Comparison of ENCODE assay signal across 1 cellular context in the genomic region with DNA sequence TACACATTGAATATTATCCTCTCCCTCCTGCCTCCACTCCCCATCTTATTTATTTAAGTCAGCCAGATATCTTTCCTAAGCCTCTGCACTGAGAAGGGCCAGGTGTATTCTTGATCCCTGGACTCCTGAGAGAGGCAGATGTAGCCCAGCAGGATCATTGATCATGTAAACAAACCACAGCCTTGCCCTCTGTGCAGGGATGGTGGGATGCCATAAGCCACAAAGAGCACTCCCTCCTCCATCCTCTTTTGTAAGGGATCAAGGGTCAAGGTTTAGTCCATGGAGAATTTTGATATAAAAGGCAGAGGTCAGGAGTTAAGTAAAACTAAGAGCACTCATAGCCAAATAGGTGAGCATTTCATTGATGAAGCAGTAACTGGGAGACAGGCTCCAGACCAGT.
TF ChIP-seq lines count a peak whose summit lies in the region.

No MANE protein-coding gene starts in this region.

TF ChIP-seq in HepG2, 621 proteins besides CTCF, POLR2A, EP300 and RAD21 (continued from another document and continues in another):
- TF ChIP-seq SP4 (CRISPR knock-in tag; IDR thresholded peaks at IDR 0.05) (0 out of 2 replicates have a peak, but pooled peaks have one; percentile 22), KDM6A (CRISPR knock-in tag; IDR thresholded peaks at IDR 0.05; ENCODE audit: low read depth) (peak; percentile 52; the same call in 1 of the 2 replicates), ZBTB42 (CRISPR knock-in tag; IDR thresholded peaks at IDR 0.05) (0 out of 2 replicates have a peak, but pooled peaks have one; percentile 42), ZNF543 (CRISPR knock-in tag; IDR thresholded peaks at IDR 0.05) (peak; percentile 49; the same call in 1 of the 2 replicates), TEAD3 (CRISPR knock-in tag; optimal IDR thresholded peaks at IDR 0.05; ENCODE audit: borderline replicate concordance) (peak; percentile 70), RFX5 (IDR thresholded peaks at IDR 0.05; ENCODE audit: low read depth, low read length) (no peak), ERF (CRISPR knock-in tag; IDR thresholded peaks at IDR 0.05) (0 out of 2 replicates have a peak, but pooled peaks have one; percentile 49), GATAD1 (CRISPR knock-in tag; IDR thresholded peaks at IDR 0.05) (peak; percentile 36; the same call in 1 of the 2 replicates), PHF21A (CRISPR knock-in tag; IDR thresholded peaks at IDR 0.05) (peak; percentile 61), MEF2D (CRISPR knock-in tag; IDR thresholded peaks at IDR 0.05) (0 out of 2 replicates have a peak, but pooled peaks have one; percentile 32), FOXP1 (IDR thresholded peaks at IDR 0.05) (no peak), FOXP1 (CRISPR knock-in tag; IDR thresholded peaks at IDR 0.05) (peak; percentile 77; the same call in 1 of the 2 replicates), SOX13 (IDR thresholded peaks at IDR 0.05) (no peak), SOX13 (CRISPR knock-in tag; conservative IDR thresholded peaks at IDR 0.05 in 1 of 2, IDR thresholded peaks at IDR 0.05 in 1 of 2) (peak in 1 of 2 experiments; percentile 59; a peak in 2 of 4 replicates), NR2C2 (CRISPR knock-in tag; IDR thresholded peaks at IDR 0.05; ENCODE audit: borderline replicate concordance) (peak; percentile 84), SCMH1 (CRISPR knock-in tag; IDR thresholded peaks at IDR 0.05; ENCODE audit: borderline replicate concordance) (no peak), ZNF883 (CRISPR knock-in tag; IDR thresholded peaks at IDR 0.05; ENCODE audit: not compliant biosample characterization) (no peak), MAZ (IDR thresholded peaks at IDR 0.05; ENCODE audit: borderline replicate concordance, low read depth, low read length) (no peak), MAZ (CRISPR knock-in tag; IDR thresholded peaks at IDR 0.05; ENCODE audit: low read depth) (no peak), DPF2 (CRISPR knock-in tag; IDR thresholded peaks at IDR 0.05; ENCODE audit: borderline replicate concordance, low read depth) (peak; percentile 81; the same call in 1 of the 2 replicates), CBFB (CRISPR knock-in tag; IDR thresholded peaks at IDR 0.05) (0 out of 2 replicates have a peak, but pooled peaks have one; percentile 37)
- TF ChIP-seq, protein P1, sequence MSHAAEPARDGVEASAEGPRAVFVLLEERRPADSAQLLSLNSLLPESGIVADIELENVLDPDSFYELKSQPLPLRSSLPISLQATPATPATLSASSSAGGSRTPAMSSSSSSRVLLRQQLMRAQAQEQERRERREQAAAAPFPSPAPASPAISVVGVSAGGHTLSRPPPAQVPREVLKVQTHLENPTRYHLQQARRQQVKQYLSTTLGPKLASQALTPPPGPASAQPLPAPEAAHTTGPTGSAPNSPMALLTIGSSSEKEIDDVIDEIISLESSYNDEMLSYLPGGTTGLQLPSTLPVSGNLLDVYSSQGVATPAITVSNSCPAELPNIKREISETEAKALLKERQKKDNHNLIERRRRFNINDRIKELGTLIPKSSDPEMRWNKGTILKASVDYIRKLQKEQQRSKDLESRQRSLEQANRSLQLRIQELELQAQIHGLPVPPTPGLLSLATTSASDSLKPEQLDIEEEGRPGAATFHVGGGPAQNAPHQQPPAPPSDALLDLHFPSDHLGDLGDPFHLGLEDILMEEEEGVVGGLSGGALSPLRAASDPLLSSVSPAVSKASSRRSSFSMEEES (CRISPR knock-in tag; IDR thresholded peaks at IDR 0.05): 0 out of 2 replicates have a peak, but pooled peaks have one; percentile 27
- TF ChIP-seq, protein P2, sequence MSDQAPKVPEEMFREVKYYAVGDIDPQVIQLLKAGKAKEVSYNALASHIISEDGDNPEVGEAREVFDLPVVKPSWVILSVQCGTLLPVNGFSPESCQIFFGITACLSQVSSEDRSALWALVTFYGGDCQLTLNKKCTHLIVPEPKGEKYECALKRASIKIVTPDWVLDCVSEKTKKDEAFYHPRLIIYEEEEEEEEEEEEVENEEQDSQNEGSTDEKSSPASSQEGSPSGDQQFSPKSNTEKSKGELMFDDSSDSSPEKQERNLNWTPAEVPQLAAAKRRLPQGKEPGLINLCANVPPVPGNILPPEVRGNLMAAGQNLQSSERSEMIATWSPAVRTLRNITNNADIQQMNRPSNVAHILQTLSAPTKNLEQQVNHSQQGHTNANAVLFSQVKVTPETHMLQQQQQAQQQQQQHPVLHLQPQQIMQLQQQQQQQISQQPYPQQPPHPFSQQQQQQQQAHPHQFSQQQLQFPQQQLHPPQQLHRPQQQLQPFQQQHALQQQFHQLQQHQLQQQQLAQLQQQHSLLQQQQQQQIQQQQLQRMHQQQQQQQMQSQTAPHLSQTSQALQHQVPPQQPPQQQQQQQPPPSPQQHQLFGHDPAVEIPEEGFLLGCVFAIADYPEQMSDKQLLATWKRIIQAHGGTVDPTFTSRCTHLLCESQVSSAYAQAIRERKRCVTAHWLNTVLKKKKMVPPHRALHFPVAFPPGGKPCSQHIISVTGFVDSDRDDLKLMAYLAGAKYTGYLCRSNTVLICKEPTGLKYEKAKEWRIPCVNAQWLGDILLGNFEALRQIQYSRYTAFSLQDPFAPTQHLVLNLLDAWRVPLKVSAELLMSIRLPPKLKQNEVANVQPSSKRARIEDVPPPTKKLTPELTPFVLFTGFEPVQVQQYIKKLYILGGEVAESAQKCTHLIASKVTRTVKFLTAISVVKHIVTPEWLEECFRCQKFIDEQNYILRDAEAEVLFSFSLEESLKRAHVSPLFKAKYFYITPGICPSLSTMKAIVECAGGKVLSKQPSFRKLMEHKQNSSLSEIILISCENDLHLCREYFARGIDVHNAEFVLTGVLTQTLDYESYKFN (CRISPR knock-in tag; conservative IDR thresholded peaks at IDR 0.05): peak; percentile 92
- TF ChIP-seq, protein P3, sequence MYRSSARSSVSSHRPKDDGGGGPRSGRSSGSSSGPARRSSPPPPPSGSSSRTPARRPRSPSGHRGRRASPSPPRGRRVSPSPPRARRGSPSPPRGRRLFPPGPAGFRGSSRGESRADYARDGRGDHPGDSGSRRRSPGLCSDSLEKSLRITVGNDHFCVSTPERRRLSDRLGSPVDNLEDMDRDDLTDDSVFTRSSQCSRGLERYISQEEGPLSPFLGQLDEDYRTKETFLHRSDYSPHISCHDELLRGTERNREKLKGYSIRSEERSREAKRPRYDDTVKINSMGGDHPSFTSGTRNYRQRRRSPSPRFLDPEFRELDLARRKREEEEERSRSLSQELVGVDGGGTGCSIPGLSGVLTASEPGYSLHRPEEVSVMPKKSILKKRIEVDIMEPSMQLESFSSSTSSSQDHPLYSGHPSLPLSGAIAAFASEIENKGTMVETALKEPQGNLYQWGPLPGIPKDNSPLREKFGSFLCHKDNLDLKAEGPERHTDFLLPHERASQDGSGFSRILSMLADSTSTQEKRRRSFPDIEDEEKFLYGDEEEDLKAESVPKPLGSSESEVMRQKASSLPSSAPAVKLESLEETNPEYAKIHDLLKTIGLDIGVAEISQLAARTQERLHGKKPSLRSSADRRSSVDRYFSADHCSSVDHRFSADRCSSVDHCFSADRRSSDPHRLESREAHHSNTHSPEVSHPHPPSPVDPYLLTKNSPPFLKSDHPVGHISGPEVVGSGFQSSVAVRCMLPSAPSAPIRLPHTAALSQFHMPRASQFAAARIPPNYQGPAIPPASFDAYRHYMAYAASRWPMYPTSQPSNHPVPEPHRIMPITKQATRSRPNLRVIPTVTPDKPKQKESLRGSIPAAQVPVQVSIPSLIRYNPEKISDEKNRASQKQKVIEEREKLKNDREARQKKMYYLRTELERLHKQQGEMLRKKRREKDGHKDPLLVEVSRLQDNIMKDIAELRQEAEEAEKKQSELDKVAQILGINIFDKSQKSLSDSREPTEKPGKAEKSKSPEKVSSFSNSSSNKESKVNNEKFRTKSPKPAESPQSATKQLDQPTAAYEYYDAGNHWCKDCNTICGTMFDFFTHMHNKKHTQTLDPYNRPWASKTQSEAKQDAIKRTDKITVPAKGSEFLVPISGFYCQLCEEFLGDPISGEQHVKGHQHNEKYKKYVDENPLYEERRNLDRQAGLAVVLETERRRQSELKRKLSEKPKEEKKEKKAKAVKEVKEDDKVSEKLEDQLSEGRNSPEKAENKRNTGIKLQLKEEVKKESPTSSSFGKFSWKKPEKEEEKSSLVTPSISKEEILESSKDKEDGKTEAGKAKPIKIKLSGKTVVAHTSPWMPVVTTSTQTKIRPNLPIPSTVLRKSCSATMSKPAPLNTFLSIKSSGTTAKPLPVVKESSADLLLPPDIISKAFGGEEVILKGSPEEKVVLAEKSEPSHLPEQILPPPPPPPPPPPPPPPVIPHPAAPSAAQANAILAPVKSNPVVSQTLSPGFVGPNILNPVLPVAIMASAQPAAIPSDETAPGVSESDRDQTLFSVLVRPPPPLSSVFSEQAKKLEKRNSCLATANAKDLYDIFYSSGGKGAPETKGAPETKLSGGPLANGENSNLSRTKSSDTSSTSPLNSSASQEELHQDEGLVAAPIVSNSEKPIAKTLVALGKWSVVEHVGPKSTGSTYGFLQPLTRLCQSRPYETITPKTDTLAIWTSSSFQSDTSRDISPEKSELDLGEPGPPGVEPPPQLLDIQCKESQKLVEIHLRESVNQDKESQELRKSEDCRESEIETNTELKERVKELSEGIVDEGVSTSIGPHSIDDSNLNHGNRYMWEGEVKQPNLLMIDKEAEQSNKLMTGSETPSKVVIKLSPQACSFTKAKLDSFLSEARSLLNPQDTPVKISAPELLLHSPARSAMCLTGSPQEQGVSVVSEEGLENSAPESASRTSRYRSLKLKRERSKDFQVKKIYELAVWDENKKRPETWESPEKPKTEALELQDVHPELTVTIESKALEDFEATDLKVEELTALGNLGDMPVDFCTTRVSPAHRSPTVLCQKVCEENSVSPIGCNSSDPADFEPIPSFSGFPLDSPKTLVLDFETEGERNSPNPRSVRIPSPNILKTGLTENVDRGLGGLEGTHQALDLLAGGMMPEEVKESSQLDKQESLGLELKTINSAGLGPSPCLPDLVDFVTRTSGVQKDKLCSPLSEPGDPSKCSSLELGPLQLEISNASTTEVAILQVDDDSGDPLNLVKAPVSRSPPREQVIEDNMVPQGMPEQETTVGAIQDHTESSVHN (CRISPR knock-in tag; IDR thresholded peaks at IDR 0.05): no peak
- TF ChIP-seq, protein P4, sequence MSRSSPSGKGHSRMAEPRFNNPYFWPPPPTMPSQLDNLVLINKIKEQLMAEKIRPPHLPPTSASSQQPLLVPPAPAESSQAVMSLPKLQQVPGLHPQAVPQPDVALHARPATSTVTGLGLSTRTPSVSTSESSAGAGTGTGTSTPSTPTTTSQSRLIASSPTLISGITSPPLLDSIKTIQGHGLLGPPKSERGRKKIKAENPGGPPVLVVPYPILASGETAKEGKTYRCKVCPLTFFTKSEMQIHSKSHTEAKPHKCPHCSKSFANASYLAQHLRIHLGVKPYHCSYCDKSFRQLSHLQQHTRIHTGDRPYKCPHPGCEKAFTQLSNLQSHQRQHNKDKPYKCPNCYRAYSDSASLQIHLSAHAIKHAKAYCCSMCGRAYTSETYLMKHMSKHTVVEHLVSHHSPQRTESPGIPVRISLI (CRISPR knock-in tag; IDR thresholded peaks at IDR 0.05; ENCODE audit: borderline replicate concordance): peak; percentile 27; the same call in 1 of the 2 replicates
- TF ChIP-seq, protein P5, sequence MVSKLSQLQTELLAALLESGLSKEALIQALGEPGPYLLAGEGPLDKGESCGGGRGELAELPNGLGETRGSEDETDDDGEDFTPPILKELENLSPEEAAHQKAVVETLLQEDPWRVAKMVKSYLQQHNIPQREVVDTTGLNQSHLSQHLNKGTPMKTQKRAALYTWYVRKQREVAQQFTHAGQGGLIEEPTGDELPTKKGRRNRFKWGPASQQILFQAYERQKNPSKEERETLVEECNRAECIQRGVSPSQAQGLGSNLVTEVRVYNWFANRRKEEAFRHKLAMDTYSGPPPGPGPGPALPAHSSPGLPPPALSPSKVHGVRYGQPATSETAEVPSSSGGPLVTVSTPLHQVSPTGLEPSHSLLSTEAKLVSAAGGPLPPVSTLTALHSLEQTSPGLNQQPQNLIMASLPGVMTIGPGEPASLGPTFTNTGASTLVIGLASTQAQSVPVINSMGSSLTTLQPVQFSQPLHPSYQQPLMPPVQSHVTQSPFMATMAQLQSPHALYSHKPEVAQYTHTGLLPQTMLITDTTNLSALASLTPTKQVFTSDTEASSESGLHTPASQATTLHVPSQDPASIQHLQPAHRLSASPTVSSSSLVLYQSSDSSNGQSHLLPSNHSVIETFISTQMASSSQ (IDR thresholded peaks at IDR 0.05; ENCODE audit: low read depth): 0 out of 2 replicates have a peak, but pooled peaks have one; percentile 13
- TF ChIP-seq, protein P5 (CRISPR knock-in tag; IDR thresholded peaks at IDR 0.05; ENCODE audit: borderline replicate concordance): no peak
- TF ChIP-seq, protein P6, sequence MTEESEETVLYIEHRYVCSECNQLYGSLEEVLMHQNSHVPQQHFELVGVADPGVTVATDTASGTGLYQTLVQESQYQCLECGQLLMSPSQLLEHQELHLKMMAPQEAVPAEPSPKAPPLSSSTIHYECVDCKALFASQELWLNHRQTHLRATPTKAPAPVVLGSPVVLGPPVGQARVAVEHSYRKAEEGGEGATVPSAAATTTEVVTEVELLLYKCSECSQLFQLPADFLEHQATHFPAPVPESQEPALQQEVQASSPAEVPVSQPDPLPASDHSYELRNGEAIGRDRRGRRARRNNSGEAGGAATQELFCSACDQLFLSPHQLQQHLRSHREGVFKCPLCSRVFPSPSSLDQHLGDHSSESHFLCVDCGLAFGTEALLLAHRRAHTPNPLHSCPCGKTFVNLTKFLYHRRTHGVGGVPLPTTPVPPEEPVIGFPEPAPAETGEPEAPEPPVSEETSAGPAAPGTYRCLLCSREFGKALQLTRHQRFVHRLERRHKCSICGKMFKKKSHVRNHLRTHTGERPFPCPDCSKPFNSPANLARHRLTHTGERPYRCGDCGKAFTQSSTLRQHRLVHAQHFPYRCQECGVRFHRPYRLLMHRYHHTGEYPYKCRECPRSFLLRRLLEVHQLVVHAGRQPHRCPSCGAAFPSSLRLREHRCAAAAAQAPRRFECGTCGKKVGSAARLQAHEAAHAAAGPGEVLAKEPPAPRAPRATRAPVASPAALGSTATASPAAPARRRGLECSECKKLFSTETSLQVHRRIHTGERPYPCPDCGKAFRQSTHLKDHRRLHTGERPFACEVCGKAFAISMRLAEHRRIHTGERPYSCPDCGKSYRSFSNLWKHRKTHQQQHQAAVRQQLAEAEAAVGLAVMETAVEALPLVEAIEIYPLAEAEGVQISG (CRISPR knock-in tag; IDR thresholded peaks at IDR 0.05): peak; percentile 17; the same call in 1 of the 2 replicates
